25 cellular contexts compared by ENCODE assay signal in the genomic region with DNA sequence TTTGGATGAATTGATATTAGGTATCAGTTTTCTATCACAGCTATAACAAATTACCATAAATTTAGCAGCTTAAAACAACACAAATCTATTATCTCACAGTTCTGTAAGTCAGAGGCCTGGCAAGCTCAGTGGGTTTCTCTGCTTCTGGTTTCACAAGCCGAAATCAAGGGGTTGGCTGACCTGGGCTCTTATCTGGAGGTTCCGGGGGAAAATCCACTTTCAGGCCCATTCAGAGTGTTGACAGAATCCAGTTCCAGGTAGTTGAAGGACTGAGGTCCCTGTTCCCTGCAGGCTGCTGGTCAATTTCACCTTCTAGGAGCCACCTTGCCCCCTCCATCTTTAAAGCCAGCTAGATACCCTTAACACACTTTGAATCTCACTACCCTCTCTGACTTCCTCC. TPM values are rescaled to one million over a fixed set of nuclear protein-coding genes. Genes with fewer than 3 reads are reported as not detected.
DNase-seq lines count a peak whose midpoint lies in the region; ATAC-seq and TF ChIP-seq lines count a peak whose summit lies in the region.
"Had no signal": no experiment of that assay in that cellular context is flagged by ENCODE, and none has a peak within 500 bp of the region (broad histone marks: within the 10 kb centered on the region; RNA-seq: fewer than 3 reads in every experiment).

No MANE protein-coding gene starts in this region.

- no peaks in the 10 kb centered on the region for H4K20me1 ChIP-seq in Karpas-422 (ENCODE audit: insufficient read depth, low read depth, low read length)

- TF ChIP-seq CTCF in heart left ventricle (IDR thresholded peaks at IDR 0.05) = no peak
- no peak for TF ChIP-seq CTCF in testis (IDR thresholded peaks at IDR 0.05)
- no peak for TF ChIP-seq CTCF in Caco-2 (IDR thresholded peaks at IDR 0.05; ENCODE audit: insufficient read depth in 1 of 2, low read depth in 1 of 2, low read length in 1 of 2, severe bottlenecking in 1 of 2, unreplicated experiment in 1 of 2)

- H3K4me3 Mint-ChIP-seq in memory B cell = no peak overlapping the region
- H3K4me3 Mint-ChIP-seq in Caco-2 (ENCODE audit: unreplicated experiment) = no peak overlapping the region
- H3K4me3 Mint-ChIP-seq: CD4-positive, alpha-beta memory T cell had no signal

- TF ChIP-seq POLR2A in heart left ventricle (IDR thresholded peaks at IDR 0.05) = no peak
- TF ChIP-seq POLR2A in testis (IDR thresholded peaks at IDR 0.05) = no peak

- H3K4me1 Mint-ChIP-seq in memory B cell = peaks cover 8% of the 10 kb centered on the region
- no peaks in the 10 kb centered on the region for H3K4me1 Mint-ChIP-seq in Caco-2 (ENCODE audit: low read depth, unreplicated experiment)
- H3K4me1 Mint-ChIP-seq: CD4-positive, alpha-beta memory T cell had no signal

- H3K36me3 Mint-ChIP-seq in memory B cell (no peaks in the 10 kb centered on the region), Caco-2 (ENCODE audit: insufficient read depth, unreplicated experiment) (no peaks in the 10 kb centered on the region)
- H3K36me3 Mint-ChIP-seq: CD4-positive, alpha-beta memory T cell had no signal

- ATAC-seq in left cardiac atrium (no peak), heart left ventricle (no peak), memory B cell (ENCODE audit: low read depth) (peak; percentile 26)

- peaks cover 7% of the 10 kb centered on the region for H3K27me3 Mint-ChIP-seq in memory B cell
- peaks cover 10% of the 10 kb centered on the region for H3K27me3 Mint-ChIP-seq in Caco-2 (ENCODE audit: insufficient read depth, unreplicated experiment)

- H3K27ac Mint-ChIP-seq in memory B cell (no peak overlapping the region), Caco-2 (ENCODE audit: unreplicated experiment) (no peak overlapping the region)

- peak overlapping the region; percentile 27 for H3K4me2 ChIP-seq in Karpas-422 (ENCODE audit: low read depth, low read length, poor library complexity, severe bottlenecking)
- H3K4me2 ChIP-seq: BLaER1 treated with 17β-estradiol and CSF1 and Interleukin-3, amounts not matched to agents 10 nM and 100 nM had no signal

- H3K9me2 ChIP-seq in Karpas-422 (replicated peaks; ENCODE audit: insufficient read depth, low read length) = no peaks in the 10 kb centered on the region

- no peaks in the 10 kb centered on the region for H3K79me2 ChIP-seq in Karpas-422 (ENCODE audit: low read length)

- H3K27ac ChIP-seq in heart left ventricle (no peak overlapping the region), Karpas-422 (ENCODE audit: low read length) (no peak overlapping the region), testis (no peak overlapping the region)
- H3K27ac ChIP-seq: BLaER1 treated with 17β-estradiol and CSF1 and Interleukin-3, amounts not matched to agents 10 nM and 100 nM; HL-60; RWPE1 had no signal

- H3K36me3 ChIP-seq in heart left ventricle (no peaks in the 10 kb centered on the region), Karpas-422 (ENCODE audit: insufficient read depth, low read length) (no peaks in the 10 kb centered on the region), testis (ENCODE audit: low read depth, missing control alignments) (no peaks in the 10 kb centered on the region), Caco-2 (ENCODE audit: control insufficient read depth, insufficient read depth, low read length) (no peaks in the 10 kb centered on the region)
- H3K36me3 ChIP-seq: BLaER1 treated with 17β-estradiol and CSF1 and Interleukin-3, amounts not matched to agents 10 nM and 100 nM had no signal

- no peak overlapping the region for H3K4me3 ChIP-seq in heart left ventricle
- H3K4me3 ChIP-seq in Karpas-422 (ENCODE audit: low read length) = no peak overlapping the region
- H3K4me3 ChIP-seq in testis = no peak overlapping the region
- H3K4me3 ChIP-seq in Caco-2 (ENCODE audit: low read depth, low read length) = no peak overlapping the region
- H3K4me3 ChIP-seq: BLaER1 treated with 17β-estradiol and CSF1 and Interleukin-3, amounts not matched to agents 10 nM and 100 nM had no signal

- DNase-seq in left cardiac atrium (peak; percentile 14), heart left ventricle (no peak), Karpas-422 (no peak), memory B cell (ENCODE audit: low spot score in 2 of 2) (no peak), testis (peak; percentile 7), Ammon's horn (ENCODE audit: low spot score) (no peak), HCEC 1CT (no peak), Caco-2 (no peak)
- DNase-seq: CD4-positive, alpha-beta memory T cell; DMS 273 treated with DMSO at 0.1 percent for 48 hours; DMS79; GF-D8; NCI-H1092 treated with DMSO at 0.1 percent for 48 hours; NCI-H1436; NCI-H187; NCI-H2081 treated with DMSO at 0.1 percent for 48 hours; NCI-H2171; NCI-H226; NCI-H510A; NCI-H69; SHP77 had no signal

- H3K9me3 Mint-ChIP-seq in memory B cell (no peaks in the 10 kb centered on the region), Caco-2 (ENCODE audit: unreplicated experiment) (no peaks in the 10 kb centered on the region)
- H3K9me3 Mint-ChIP-seq: CD4-positive, alpha-beta memory T cell had no signal

- intact Hi-C loops in left cardiac atrium (cut with DNase I) (no loop called here), heart left ventricle (cut with DNase I) (no loop called here), testis (cut with DNase I; ENCODE audit: low total_unique reads) (no loop called here), Caco-2 (cut with micrococcal nuclease; ENCODE audit: unreplicated experiment) (no loop called here)

- H3K9ac ChIP-seq in Karpas-422 (ENCODE audit: low read length) = no peak overlapping the region
- H3K9ac ChIP-seq: BLaER1 treated with 17β-estradiol and CSF1 and Interleukin-3, amounts not matched to agents 10 nM and 100 nM had no signal

- H3K27me3 ChIP-seq in heart left ventricle = no peaks in the 10 kb centered on the region
- H3K27me3 ChIP-seq in Karpas-422 (ENCODE audit: low read length) = no peaks in the 10 kb centered on the region
- no peaks in the 10 kb centered on the region for H3K27me3 ChIP-seq in testis
- H3K27me3 ChIP-seq in Caco-2 (replicated peaks; ENCODE audit: control insufficient read depth, insufficient read depth, low read length) = no peaks in the 10 kb centered on the region; the same call in 1 of the 2 replicates
- H3K27me3 ChIP-seq: BLaER1 treated with 17β-estradiol and CSF1 and Interleukin-3, amounts not matched to agents 10 nM and 100 nM had no signal

- WGBS in heart left ventricle, 4 donors = 45 to 74% (median 50%) methylated on average over 2 of the region's 2 CpGs
- WGBS in testis, 2 donors = 91 to 92% methylated on average over 2 of the region's 2 CpGs

- BruUV-seq in Caco-2 (replicated peaks; lab: Mats Ljungman, UMichigan) = no TSS peak

- POLR2A ChIA-PET in Caco-2 (lab: Charles Lee) = no interaction called here

- H3K4me1 ChIP-seq in heart left ventricle (no peaks in the 10 kb centered on the region), Karpas-422 (ENCODE audit: low read length) (peaks cover 15% of the 10 kb centered on the region), testis (no peaks in the 10 kb centered on the region), Caco-2 (no peaks in the 10 kb centered on the region)
- H3K4me1 ChIP-seq: BLaER1 treated with 17β-estradiol and CSF1 and Interleukin-3, amounts not matched to agents 10 nM and 100 nM had no signal

- H2AFZ ChIP-seq in Karpas-422 (ENCODE audit: low read length) = no peak overlapping the region

- H3K9me3 ChIP-seq in heart left ventricle = no peaks in the 10 kb centered on the region
- no peaks in the 10 kb centered on the region for H3K9me3 ChIP-seq in Karpas-422 (ENCODE audit: low read length)
- no peaks in the 10 kb centered on the region for H3K9me3 ChIP-seq in testis
- H3K9me3 ChIP-seq in Caco-2 = no peaks in the 10 kb centered on the region
- H3K9me3 ChIP-seq: BLaER1 treated with 17β-estradiol and CSF1 and Interleukin-3, amounts not matched to agents 10 nM and 100 nM had no signal

- CTCF ChIA-PET in Caco-2 (lab: Charles Lee) = no interaction called here

RNA-seq across cellular contexts. Expression of a gene that starts 11.1 kb away (rescaled TPM):
- total RNA-seq in left cardiac atrium (100 to 1,000 TPM; 431 to 706 TPM), heart left ventricle (100 to 1,000 TPM; 305 to 823 (median 538) TPM), testis (1 to 10 TPM; 6.4 to 7.2 TPM), Caco-2 (2022) (not detected in 2 replicates)
- polyA plus RNA-seq in heart left ventricle (1,000 to 10,000 TPM in 1 of 2 donors, 100 to 1,000 TPM in 1; 188 to 1,023 TPM), testis (ENCODE audit: insufficient read depth, low read depth, low replicate concordance) (6.1 TPM)
- total RNA-seq in Karpas-422 (2014; rRNA removed; shearing (Covaris generic); ENCODE audit: low replicate concordance) = not detected in 2 replicates
- total RNA-seq: A172; CD4-positive, alpha-beta memory T cell had no signal
- polyA plus RNA-seq: CD4-positive, alpha-beta memory T cell had no signal

RNA-seq across cellular contexts. Expression of a gene that starts 28.4 kb away (rescaled TPM):
- under 1 TPM in 1 of 2 donors, not detected in 1; 0.86 TPM for total RNA-seq in left cardiac atrium
- 1 to 10 TPM in 2 of 9 donors, under 1 TPM in 6, not detected in 1; 0.19 to 5.6 (median 0.73) TPM for total RNA-seq in heart left ventricle
- 1 to 10 TPM in 1 of 2 donors, under 1 TPM in 1; 0.61 to 6.8 TPM for polyA plus RNA-seq in heart left ventricle
- not detected in 2 replicates for total RNA-seq in Karpas-422 (2014; rRNA removed; shearing (Covaris generic); ENCODE audit: low replicate concordance)
- total RNA-seq in testis = 1 to 10 TPM in 1 of 2 donors, under 1 TPM in 1; 0.62 to 3.1 TPM
- polyA plus RNA-seq in testis (ENCODE audit: insufficient read depth, low read depth, low replicate concordance) = 3.2 TPM
- total RNA-seq in Caco-2 (2022) = not detected in 2 replicates
- total RNA-seq: A172; CD4-positive, alpha-beta memory T cell had no signal
- polyA plus RNA-seq: CD4-positive, alpha-beta memory T cell had no signal

RNA-seq across cellular contexts. Expression of a gene that starts 59.3 kb away (rescaled TPM):
- total RNA-seq in left cardiac atrium (1 to 10 TPM in 1 of 2 donors, not detected in 1; 1.0 TPM), heart left ventricle (1 to 10 TPM in 1 of 9 donors, under 1 TPM in 7, not detected in 1; 0.44 to 1.4 (median 0.83) TPM), testis (10 to 100 TPM in 1 of 2 donors, 1 to 10 TPM in 1; 6.5 to 12.5 TPM), Caco-2 (2022) (0.82 and 1.4 TPM in 2 replicates)
- polyA plus RNA-seq in heart left ventricle (1 to 10 TPM in 1 of 2 donors, under 1 TPM in 1; 0.53 to 1.1 TPM), testis (ENCODE audit: insufficient read depth, low read depth, low replicate concordance) (23.0 TPM)
- total RNA-seq in Karpas-422 (2014; rRNA removed; shearing (Covaris generic); ENCODE audit: low replicate concordance) = 1.9 and 4.2 TPM in 2 replicates
- total RNA-seq: A172 had no signal

Comparison
In these comparisons a context has a peak if more than half of its experiments do, and no peak if none do; other contexts are left out.
1. DNase-seq: peak in left cardiac atrium (single experiment) and testis (single experiment); none in heart left ventricle (0 of 5), Karpas-422 (single experiment), memory B cell (0 of 2), Ammon's horn (single experiment), HCEC 1CT (single experiment) and Caco-2 (0 of 2).
2. RNA of a gene that starts 11.1 kb away (total RNA-seq): 431 to 706 TPM in left cardiac atrium and 305 to 823 TPM in heart left ventricle; 6.4 to 7.2 TPM in testis, not detected in Karpas-422 and not detected in Caco-2; every median in the first group is over 10 times any median in the second.